In genomic region chr2:15725101-15725787, GRCh38 we compare ENCODE assay signal across 28 cellular contexts.
"Had no signal": no experiment of that assay in that cellular context is flagged by ENCODE, and none has a peak within 500 bp of the region (broad histone marks: within the 10 kb centered on the region; RNA-seq: fewer than 3 reads in every experiment).

No MANE protein-coding gene starts in this region.

- H3K4me1 Mint-ChIP-seq: central memory CD8-positive, alpha-beta T cell; immature natural killer cell; naive B cell had no signal

- H3K9me3 Mint-ChIP-seq: central memory CD8-positive, alpha-beta T cell; immature natural killer cell; stimulated activated naive B cell treated with anti-CD40 and anti-IgM and Interleukin-4, amounts not matched to agents 10 μg/mL and 1 μg/mL and 100 μg/mL, for 72 hours; stimulated activated naive CD8-positive, alpha-beta T cell treated with anti-CD3 and anti-CD28 coated beads, Interleukin-15, Interleukin-2, amounts not matched to agents 100 ng/mL and 50 ng/mL, for 24 hours had no signal

- H3K9ac ChIP-seq: parathyroid adenoma had no signal

- H3K27ac ChIP-seq: cardiac muscle cell, colonic mucosa, esophagus squamous epithelium, heart right ventricle, left lung, parathyroid adenoma, right lobe of liver, thoracic aorta had no signal

- H3K36me3 Mint-ChIP-seq: immature natural killer cell; stimulated activated naive B cell treated with anti-CD40 and anti-IgM and Interleukin-4, amounts not matched to agents 10 μg/mL and 1 μg/mL and 100 μg/mL, for 72 hours had no signal

- FAIRE-seq: endometrium, kidney, small intestine had no signal

- H3K4me3 ChIP-seq: cardiac muscle cell, colonic mucosa, esophagus squamous epithelium, heart right ventricle, left lung, mucosa of descending colon, right lobe of liver, thoracic aorta had no signal

- H3K36me3 ChIP-seq: cardiac muscle cell, colonic mucosa, esophagus squamous epithelium, heart right ventricle, left lung, right lobe of liver, thoracic aorta had no signal

- H3K27ac Mint-ChIP-seq: immature natural killer cell; naive B cell; progenitor cell of endocrine pancreas; stimulated activated naive B cell treated with anti-CD40 and anti-IgM and Interleukin-4, amounts not matched to agents 10 μg/mL and 1 μg/mL and 100 μg/mL, for 72 hours; stimulated activated naive CD8-positive, alpha-beta T cell treated with anti-CD3 and anti-CD28 coated beads, Interleukin-15, Interleukin-2, amounts not matched to agents 100 ng/mL and 50 ng/mL, for 24 hours had no signal

- H3K4me3 Mint-ChIP-seq: central memory CD8-positive, alpha-beta T cell; immature natural killer cell; naive B cell; stimulated activated naive B cell treated with anti-CD40 and anti-IgM and Interleukin-4, amounts not matched to agents 10 μg/mL and 1 μg/mL and 100 μg/mL, for 72 hours; stimulated activated naive CD8-positive, alpha-beta T cell treated with anti-CD3 and anti-CD28 coated beads, Interleukin-15, Interleukin-2, amounts not matched to agents 100 ng/mL and 50 ng/mL, for 24 hours had no signal

- H2AFZ ChIP-seq: parathyroid adenoma had no signal

- H3K79me2 ChIP-seq: parathyroid adenoma had no signal

- DNase-seq: colonic mucosa; dermis blood vessel endothelial cell; effector memory CD4-positive, alpha-beta T cell; erythroblast; esophagus squamous epithelium; foreskin melanocyte; glutamatergic neuron; heart right ventricle; hypothalamus; immature natural killer cell; kidney; left lung; mammary epithelial cell; mucosa of descending colon; naive B cell; small intestine; stimulated activated CD4-positive, alpha-beta T cell treated with anti-CD3 and anti-CD28 coated beads, Interleukin-15, amount 100 ng/mL, for 24 hours; stimulated activated CD4-positive, alpha-beta T cell treated with anti-CD3 and anti-CD28 coated beads, Interleukin-2, amount 100 ng/mL, for 48 hours; stimulated activated naive B cell treated with anti-CD40 and anti-IgM and Interleukin-4, amounts not matched to agents 10 μg/mL and 1 μg/mL and 100 μg/mL, for 72 hours; trophoblast cell had no signal

- H3K27me3 Mint-ChIP-seq: stimulated activated naive CD8-positive, alpha-beta T cell treated with anti-CD3 and anti-CD28 coated beads, Interleukin-15, Interleukin-2, amounts not matched to agents 100 ng/mL and 50 ng/mL, for 24 hours had no signal

- H3K9me3 ChIP-seq: colonic mucosa, esophagus squamous epithelium, heart right ventricle, left lung, mucosa of descending colon, right lobe of liver, thoracic aorta had no signal

- H3K27me3 ChIP-seq: cardiac muscle cell, colonic mucosa, heart right ventricle, left lung, right lobe of liver had no signal

- ATAC-seq: left lung; mucosa of descending colon; stimulated activated naive B cell treated with anti-CD40 and anti-IgM and Interleukin-4, amounts not matched to agents 10 μg/mL and 1 μg/mL and 100 μg/mL, for 72 hours had no signal
